13 cellular contexts compared by ENCODE assay signal in the genomic region with DNA sequence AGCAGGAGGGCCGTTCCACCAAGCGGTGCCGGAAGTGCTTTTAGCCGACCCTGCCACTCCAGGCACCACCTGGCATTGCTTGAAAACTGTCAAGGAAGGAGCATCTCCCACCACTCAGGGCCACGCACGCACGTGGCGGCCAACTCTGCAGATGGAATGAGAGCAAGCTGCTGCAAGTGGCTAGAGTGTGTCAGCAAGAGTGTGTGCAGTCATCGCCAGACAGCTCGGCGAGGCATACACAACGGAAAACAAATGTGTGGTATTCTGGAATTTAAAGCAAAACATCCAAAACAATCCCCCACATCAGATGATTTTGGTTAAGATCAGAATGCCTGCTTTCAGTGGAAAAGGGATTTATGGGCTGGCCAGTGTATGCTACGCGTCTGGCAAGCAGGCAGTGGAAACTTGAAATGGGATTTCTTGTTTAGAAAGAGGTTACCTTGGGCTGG. TPM values are rescaled to one million over a fixed set of nuclear protein-coding genes. Genes with fewer than 3 reads are reported as not detected.
DNase-seq lines count a peak whose midpoint lies in the region; ATAC-seq and TF ChIP-seq lines count a peak whose summit lies in the region.
"Had no signal": no experiment of that assay in that cellular context is flagged by ENCODE, and none has a peak within 500 bp of the region (broad histone marks: within the 10 kb centered on the region; RNA-seq: fewer than 3 reads in every experiment).

No MANE protein-coding gene starts in this region.

- H3K9me2 ChIP-seq in SK-N-SH, result no peaks in the 10 kb centered on the region

- ATAC-seq in HG03139 (IDR thresholded peaks at IDR 0.05; ENCODE audit: unreplicated experiment) (no peak), GM21576 (IDR thresholded peaks at IDR 0.05; ENCODE audit: unreplicated experiment) (no peak), GM19035 (IDR thresholded peaks at IDR 0.05; ENCODE audit: unreplicated experiment) (no peak), HG02870 (IDR thresholded peaks at IDR 0.05; ENCODE audit: unreplicated experiment) (no peak)
- ATAC-seq: GM12878 had no signal

- H3K4me1 ChIP-seq in SK-N-SH (ENCODE audit: control insufficient read depth in 1 of 2, insufficient read depth in 2 of 2, low read depth in 1 of 2, low read length in 1 of 2) (peaks cover 31 to 57% of the 10 kb centered on the region in 2 experiments; a peak in 3 of 4 replicates), fibroblast of lung (ENCODE audit: control insufficient read depth, extremely low read depth, insufficient read depth, low read length) (peaks cover 18% of the 10 kb centered on the region)

- TF ChIP-seq CTCF in AG10803 (conservative IDR thresholded peaks at IDR 0.05; ENCODE audit: low read length), result no peak
- no peak for TF ChIP-seq CTCF in SK-N-SH (IDR thresholded peaks at IDR 0.05)
- no peak for TF ChIP-seq CTCF in fibroblast of lung (conservative IDR thresholded peaks at IDR 0.05 in 1 of 2, IDR thresholded peaks at IDR 0.05 in 1 of 2; ENCODE audit: low read depth in 1 of 2, low read length in 2 of 2)

- H3K36me3 ChIP-seq in SK-N-SH (replicated peaks in 1 of 2; ENCODE audit: control insufficient read depth in 1 of 2, insufficient read depth in 2 of 2, low read length in 1 of 2), result no peaks in the 10 kb centered on the region
- H3K36me3 ChIP-seq in fibroblast of lung (ENCODE audit: control insufficient read depth, insufficient read depth, low read length), result no peaks in the 10 kb centered on the region

- no peak overlapping the region for H3K4me3 ChIP-seq in AG10803 (ENCODE audit: low read length)
- H3K4me3 ChIP-seq in SK-N-SH (ENCODE audit: low read depth in 2 of 2, low read length in 1 of 2), result no peak overlapping the region
- no peak overlapping the region for H3K4me3 ChIP-seq in fibroblast of lung (replicated peaks in 1 of 4; ENCODE audit: control extremely low read depth in 1 of 4, insufficient read depth in 1 of 4, low read depth in 3 of 4, low read length in 4 of 4)
- H3K4me3 ChIP-seq: GM12878 had no signal

- H4K20me1 ChIP-seq in SK-N-SH (ENCODE audit: insufficient read depth), result no peaks in the 10 kb centered on the region
- H4K20me1 ChIP-seq in fibroblast of lung (ENCODE audit: control insufficient read depth, extremely low read depth, insufficient read depth, low read length), result no peaks in the 10 kb centered on the region

- H3K9me3 ChIP-seq in SK-N-SH, result no peaks in the 10 kb centered on the region
- H3K9me3 ChIP-seq in fibroblast of lung (ENCODE audit: control insufficient read depth, insufficient read depth, low read depth, low read length), result no peaks in the 10 kb centered on the region

- WGBS in SK-N-SH (ENCODE audit: low lambda C conversion rate), result 39% methylated on average over 8 of the region's 14 CpGs

- H3K27me3 ChIP-seq in SK-N-SH (ENCODE audit: insufficient read depth) (no peaks in the 10 kb centered on the region), fibroblast of lung (ENCODE audit: control insufficient read depth, insufficient read depth, low read length) (no peaks in the 10 kb centered on the region)

- no peak for TF ChIP-seq RAD21 in SK-N-SH (IDR thresholded peaks at IDR 0.05; ENCODE audit: low read length)

- H3K27ac ChIP-seq in SK-N-SH (ENCODE audit: low read depth in 2 of 2, low read length in 1 of 2) (peak overlapping the region; percentile 29 to 34; a peak in 3 of 4 replicates), fibroblast of lung (ENCODE audit: insufficient read depth, low read length) (peak overlapping the region; percentile 59)

- H3K4me2 ChIP-seq in SK-N-SH (peak overlapping the region; percentile 34; the same call in 1 of the 2 replicates), fibroblast of lung (ENCODE audit: extremely low read depth, insufficient read depth, low read length) (peak overlapping the region; percentile 56)

- H2AFZ ChIP-seq in SK-N-SH (ENCODE audit: low read depth), result no peak overlapping the region
- H2AFZ ChIP-seq in fibroblast of lung (ENCODE audit: low read length), result no peak overlapping the region

- TF ChIP-seq EP300 in SK-N-SH (IDR thresholded peaks at IDR 0.05; ENCODE audit: borderline replicate concordance in 1 of 2, low read depth in 1 of 2, low read length in 1 of 2), result peak in 1 of 2 experiments; percentile 23; a peak in 1 of 4 replicates

- CTCF ChIA-PET in SK-N-SH (lab: Yijun Ruan, JAX), result interaction anchor here (0.7 to 2.1 kb wide), 5 partner anchors 10 to 74 kb away, joined by 3 to 13 read pairs (median 5); a partner anchor contains a TSS

- peaks cover 2% of the 10 kb centered on the region for H3F3A ChIP-seq in SK-N-SH (replicated peaks; ENCODE audit: insufficient read depth)

- H3K79me2 ChIP-seq in SK-N-SH (ENCODE audit: insufficient read depth) (no peaks in the 10 kb centered on the region; the same call in 1 of the 2 replicates), fibroblast of lung (ENCODE audit: control insufficient read depth, insufficient read depth, low read length) (peaks cover 73% of the 10 kb centered on the region)

- POLR2A ChIA-PET in SK-N-SH (lab: Yijun Ruan, JAX), result no interaction called here

- DNase-seq in AG10803 (ENCODE audit: low read depth), result peak; percentile 96
- no peak for DNase-seq in SK-N-SH
- DNase-seq in fibroblast of lung (ENCODE audit: low read depth in 2 of 2), result peak; percentile 93 to 95
- DNase-seq in pons (ENCODE audit: low spot score), result peak; percentile 7
- DNase-seq: activated naive CD8-positive, alpha-beta T cell treated with anti-CD3 and anti-CD28 coated beads, Interleukin-2, amount 10 ng/mL, durations not matched to agents 7 days and 5 days; CD4-positive, alpha-beta memory T cell; NCI-H526 treated with DMSO at 0.1 percent for 48 hours had no signal

- H3K9ac ChIP-seq in SK-N-SH, result no peak overlapping the region
- H3K9ac ChIP-seq in fibroblast of lung (ENCODE audit: insufficient read depth, low read length), result no peak overlapping the region

TF ChIP-seq in SK-N-SH, 30 proteins besides CTCF, POLR2A, EP300 and RAD21 (continues in another document):
- TF ChIP-seq FOXM1 (IDR thresholded peaks at IDR 0.05; ENCODE audit: low read depth), result 0 out of 2 replicates have a peak, but pooled peaks have one; percentile 36
- TF ChIP-seq JUND (IDR thresholded peaks at IDR 0.05), result 0 out of 2 replicates have a peak, but pooled peaks have one; percentile 51
- no peak for TF ChIP-seq FOXJ3 (CRISPR knock-in tag; IDR thresholded peaks at IDR 0.05)
- no peak for TF ChIP-seq NRF1 (IDR thresholded peaks at IDR 0.05; ENCODE audit: low read depth, low read length)
- TF ChIP-seq, protein P1, sequence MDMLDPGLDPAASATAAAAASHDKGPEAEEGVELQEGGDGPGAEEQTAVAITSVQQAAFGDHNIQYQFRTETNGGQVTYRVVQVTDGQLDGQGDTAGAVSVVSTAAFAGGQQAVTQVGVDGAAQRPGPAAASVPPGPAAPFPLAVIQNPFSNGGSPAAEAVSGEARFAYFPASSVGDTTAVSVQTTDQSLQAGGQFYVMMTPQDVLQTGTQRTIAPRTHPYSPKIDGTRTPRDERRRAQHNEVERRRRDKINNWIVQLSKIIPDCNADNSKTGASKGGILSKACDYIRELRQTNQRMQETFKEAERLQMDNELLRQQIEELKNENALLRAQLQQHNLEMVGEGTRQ (IDR thresholded peaks at IDR 0.05; ENCODE audit: borderline replicate concordance, low read depth, low read length), result no peak
- TF ChIP-seq, protein P2, sequence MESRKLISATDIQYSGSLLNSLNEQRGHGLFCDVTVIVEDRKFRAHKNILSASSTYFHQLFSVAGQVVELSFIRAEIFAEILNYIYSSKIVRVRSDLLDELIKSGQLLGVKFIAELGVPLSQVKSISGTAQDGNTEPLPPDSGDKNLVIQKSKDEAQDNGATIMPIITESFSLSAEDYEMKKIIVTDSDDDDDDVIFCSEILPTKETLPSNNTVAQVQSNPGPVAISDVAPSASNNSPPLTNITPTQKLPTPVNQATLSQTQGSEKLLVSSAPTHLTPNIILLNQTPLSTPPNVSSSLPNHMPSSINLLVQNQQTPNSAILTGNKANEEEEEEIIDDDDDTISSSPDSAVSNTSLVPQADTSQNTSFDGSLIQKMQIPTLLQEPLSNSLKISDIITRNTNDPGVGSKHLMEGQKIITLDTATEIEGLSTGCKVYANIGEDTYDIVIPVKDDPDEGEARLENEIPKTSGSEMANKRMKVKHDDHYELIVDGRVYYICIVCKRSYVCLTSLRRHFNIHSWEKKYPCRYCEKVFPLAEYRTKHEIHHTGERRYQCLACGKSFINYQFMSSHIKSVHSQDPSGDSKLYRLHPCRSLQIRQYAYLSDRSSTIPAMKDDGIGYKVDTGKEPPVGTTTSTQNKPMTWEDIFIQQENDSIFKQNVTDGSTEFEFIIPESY (IDR thresholded peaks at IDR 0.05; ENCODE audit: borderline replicate concordance, low read depth), result no peak
- no peak for TF ChIP-seq ELF1 (IDR thresholded peaks at IDR 0.05)
- TF ChIP-seq, protein P3, sequence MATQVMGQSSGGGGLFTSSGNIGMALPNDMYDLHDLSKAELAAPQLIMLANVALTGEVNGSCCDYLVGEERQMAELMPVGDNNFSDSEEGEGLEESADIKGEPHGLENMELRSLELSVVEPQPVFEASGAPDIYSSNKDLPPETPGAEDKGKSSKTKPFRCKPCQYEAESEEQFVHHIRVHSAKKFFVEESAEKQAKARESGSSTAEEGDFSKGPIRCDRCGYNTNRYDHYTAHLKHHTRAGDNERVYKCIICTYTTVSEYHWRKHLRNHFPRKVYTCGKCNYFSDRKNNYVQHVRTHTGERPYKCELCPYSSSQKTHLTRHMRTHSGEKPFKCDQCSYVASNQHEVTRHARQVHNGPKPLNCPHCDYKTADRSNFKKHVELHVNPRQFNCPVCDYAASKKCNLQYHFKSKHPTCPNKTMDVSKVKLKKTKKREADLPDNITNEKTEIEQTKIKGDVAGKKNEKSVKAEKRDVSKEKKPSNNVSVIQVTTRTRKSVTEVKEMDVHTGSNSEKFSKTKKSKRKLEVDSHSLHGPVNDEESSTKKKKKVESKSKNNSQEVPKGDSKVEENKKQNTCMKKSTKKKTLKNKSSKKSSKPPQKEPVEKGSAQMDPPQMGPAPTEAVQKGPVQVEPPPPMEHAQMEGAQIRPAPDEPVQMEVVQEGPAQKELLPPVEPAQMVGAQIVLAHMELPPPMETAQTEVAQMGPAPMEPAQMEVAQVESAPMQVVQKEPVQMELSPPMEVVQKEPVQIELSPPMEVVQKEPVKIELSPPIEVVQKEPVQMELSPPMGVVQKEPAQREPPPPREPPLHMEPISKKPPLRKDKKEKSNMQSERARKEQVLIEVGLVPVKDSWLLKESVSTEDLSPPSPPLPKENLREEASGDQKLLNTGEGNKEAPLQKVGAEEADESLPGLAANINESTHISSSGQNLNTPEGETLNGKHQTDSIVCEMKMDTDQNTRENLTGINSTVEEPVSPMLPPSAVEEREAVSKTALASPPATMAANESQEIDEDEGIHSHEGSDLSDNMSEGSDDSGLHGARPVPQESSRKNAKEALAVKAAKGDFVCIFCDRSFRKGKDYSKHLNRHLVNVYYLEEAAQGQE (IDR thresholded peaks at IDR 0.05; ENCODE audit: low read depth, low read length), result no peak

RNA-seq across cellular contexts. Expression of a gene that starts 11.2 kb away (rescaled TPM):
- polyA plus RNA-seq in SK-N-SH (2012; rRNA removed), result 76.6 and 77.3 TPM in 2 replicates
- 71.1 and 79.7 TPM in 2 replicates for polyA plus RNA-seq in SK-N-SH (2012; cell fraction: cytosol; rRNA removed)
- 33.1 and 44.1 TPM in 2 replicates for polyA plus RNA-seq in SK-N-SH (2012; cell fraction: nucleus; rRNA removed)
- total RNA-seq in fibroblast of lung, result 266 and 856 TPM in 2 replicates
- 520 and 1,081 TPM in 2 replicates for polyA plus RNA-seq in fibroblast of lung
- polyA plus RNA-seq in fibroblast of lung (2012), result 290 and 636 TPM in 2 replicates
- 150 and 262 TPM in 2 replicates for polyA minus RNA-seq in fibroblast of lung (ENCODE audit: low replicate concordance)
- polyA plus RNA-seq: neural cell had no signal
